Comparison of ENCODE assay signal across 1 cellular context in genomic region chr12:52949413-52950331, GRCh38.
TF ChIP-seq lines count a peak whose summit lies in the region.

No MANE protein-coding gene starts in this region.

TF ChIP-seq in HEK293, 187 proteins besides CTCF, POLR2A, EP300 and RAD21 (continued from another document and continues in another):
- no peak for TF ChIP-seq TSHZ1 (tag by site-specific recombination; IDR thresholded peaks at IDR 0.05; ENCODE audit: borderline replicate concordance)
- TF ChIP-seq ZNF529 (tag by site-specific recombination; IDR thresholded peaks at IDR 0.05; ENCODE audit: insufficient replicate concordance) = no peak
- no peak for TF ChIP-seq ZBTB1 (tag by site-specific recombination; IDR thresholded peaks at IDR 0.05)
- TF ChIP-seq GLI4 (tag by site-specific recombination; IDR thresholded peaks at IDR 0.05) = no peak
- TF ChIP-seq SCRT1 (tag by site-specific recombination; IDR thresholded peaks at IDR 0.05; ENCODE audit: borderline replicate concordance) = no peak
- TF ChIP-seq, protein P1, sequence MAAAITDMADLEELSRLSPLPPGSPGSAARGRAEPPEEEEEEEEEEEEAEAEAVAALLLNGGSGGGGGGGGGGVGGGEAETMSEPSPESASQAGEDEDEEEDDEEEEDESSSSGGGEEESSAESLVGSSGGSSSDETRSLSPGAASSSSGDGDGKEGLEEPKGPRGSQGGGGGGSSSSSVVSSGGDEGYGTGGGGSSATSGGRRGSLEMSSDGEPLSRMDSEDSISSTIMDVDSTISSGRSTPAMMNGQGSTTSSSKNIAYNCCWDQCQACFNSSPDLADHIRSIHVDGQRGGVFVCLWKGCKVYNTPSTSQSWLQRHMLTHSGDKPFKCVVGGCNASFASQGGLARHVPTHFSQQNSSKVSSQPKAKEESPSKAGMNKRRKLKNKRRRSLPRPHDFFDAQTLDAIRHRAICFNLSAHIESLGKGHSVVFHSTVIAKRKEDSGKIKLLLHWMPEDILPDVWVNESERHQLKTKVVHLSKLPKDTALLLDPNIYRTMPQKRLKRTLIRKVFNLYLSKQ (tag by site-specific recombination; IDR thresholded peaks at IDR 0.05; ENCODE audit: borderline replicate concordance) = no peak
- TF ChIP-seq ZNF549 (tag by site-specific recombination; IDR thresholded peaks at IDR 0.05) = no peak
- TF ChIP-seq GLIS1 (tag by site-specific recombination; IDR thresholded peaks at IDR 0.05) = peak; percentile 71
- TF ChIP-seq ZNF239 (tag by site-specific recombination; IDR thresholded peaks at IDR 0.05) = no peak
- TF ChIP-seq ZNF184 (tag by site-specific recombination; IDR thresholded peaks at IDR 0.05) = no peak
- TF ChIP-seq ZNF776 (tag by site-specific recombination; IDR thresholded peaks at IDR 0.05; ENCODE audit: borderline replicate concordance) = no peak
- TF ChIP-seq ZBTB8A (tag by site-specific recombination; IDR thresholded peaks at IDR 0.05) = peak; percentile 70
- no peak for TF ChIP-seq ZNF623 (tag by site-specific recombination; IDR thresholded peaks at IDR 0.05)
- 0 out of 2 replicates have a peak, but pooled peaks have one; percentile 8 for TF ChIP-seq OSR2 (tag by site-specific recombination; IDR thresholded peaks at IDR 0.05)
- TF ChIP-seq, protein P2, sequence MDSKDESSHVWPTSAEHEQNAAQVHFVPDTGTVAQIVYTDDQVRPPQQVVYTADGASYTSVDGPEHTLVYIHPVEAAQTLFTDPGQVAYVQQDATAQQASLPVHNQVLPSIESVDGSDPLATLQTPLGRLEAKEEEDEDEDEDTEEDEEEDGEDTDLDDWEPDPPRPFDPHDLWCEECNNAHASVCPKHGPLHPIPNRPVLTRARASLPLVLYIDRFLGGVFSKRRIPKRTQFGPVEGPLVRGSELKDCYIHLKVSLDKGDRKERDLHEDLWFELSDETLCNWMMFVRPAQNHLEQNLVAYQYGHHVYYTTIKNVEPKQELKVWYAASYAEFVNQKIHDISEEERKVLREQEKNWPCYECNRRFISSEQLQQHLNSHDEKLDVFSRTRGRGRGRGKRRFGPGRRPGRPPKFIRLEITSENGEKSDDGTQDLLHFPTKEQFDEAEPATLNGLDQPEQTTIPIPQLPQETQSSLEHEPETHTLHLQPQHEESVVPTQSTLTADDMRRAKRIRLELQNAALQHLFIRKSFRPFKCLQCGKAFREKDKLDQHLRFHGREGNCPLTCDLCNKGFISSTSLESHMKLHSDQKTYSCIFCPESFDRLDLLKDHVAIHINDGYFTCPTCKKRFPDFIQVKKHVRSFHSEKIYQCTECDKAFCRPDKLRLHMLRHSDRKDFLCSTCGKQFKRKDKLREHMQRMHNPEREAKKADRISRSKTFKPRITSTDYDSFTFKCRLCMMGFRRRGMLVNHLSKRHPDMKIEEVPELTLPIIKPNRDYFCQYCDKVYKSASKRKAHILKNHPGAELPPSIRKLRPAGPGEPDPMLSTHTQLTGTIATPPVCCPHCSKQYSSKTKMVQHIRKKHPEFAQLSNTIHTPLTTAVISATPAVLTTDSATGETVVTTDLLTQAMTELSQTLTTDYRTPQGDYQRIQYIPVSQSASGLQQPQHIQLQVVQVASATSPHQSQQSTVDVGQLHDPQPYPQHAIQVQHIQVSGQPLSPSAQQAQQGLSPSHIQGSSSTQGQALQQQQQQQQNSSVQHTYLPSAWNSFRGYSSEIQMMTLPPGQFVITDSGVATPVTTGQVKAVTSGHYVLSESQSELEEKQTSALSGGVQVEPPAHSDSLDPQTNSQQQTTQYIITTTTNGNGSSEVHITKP (tag by site-specific recombination; IDR thresholded peaks at IDR 0.05) = peak; percentile 97
- no peak for TF ChIP-seq ZNF426 (tag by site-specific recombination; IDR thresholded peaks at IDR 0.05)
- no peak for TF ChIP-seq ZFHX2 (tag by site-specific recombination; conservative IDR thresholded peaks at IDR 0.05)
- TF ChIP-seq ZSCAN30 (tag by site-specific recombination; IDR thresholded peaks at IDR 0.05) = no peak
- peak; percentile 78; the same call in 1 of the 2 replicates for TF ChIP-seq ZNF76 (tag by site-specific recombination; IDR thresholded peaks at IDR 0.05; ENCODE audit: borderline replicate concordance, low read depth)
- TF ChIP-seq ZNF707 (tag by site-specific recombination; IDR thresholded peaks at IDR 0.05) = no peak
- TF ChIP-seq ZNF830 (tag by site-specific recombination; IDR thresholded peaks at IDR 0.05; ENCODE audit: low read depth) = no peak
- TF ChIP-seq ZNF423 (tag by site-specific recombination; IDR thresholded peaks at IDR 0.05) = no peak
- no peak for TF ChIP-seq HOXC10 (CRISPR knock-in tag; IDR thresholded peaks at IDR 0.05)
- TF ChIP-seq FEZF1 (tag by site-specific recombination; IDR thresholded peaks at IDR 0.05) = no peak
- no peak for TF ChIP-seq ZNF23 (tag by site-specific recombination; IDR thresholded peaks at IDR 0.05; ENCODE audit: borderline replicate concordance)
- no peak for TF ChIP-seq ZNF391 (tag by site-specific recombination; IDR thresholded peaks at IDR 0.05; ENCODE audit: borderline replicate concordance, low read depth)
- TF ChIP-seq ZNF580 (tag by site-specific recombination; IDR thresholded peaks at IDR 0.05) = peak; percentile 53; the same call in 1 of the 2 replicates
- TF ChIP-seq HOXD13 (CRISPR knock-in tag; IDR thresholded peaks at IDR 0.05; ENCODE audit: borderline replicate concordance) = no peak
- TF ChIP-seq ZNF214 (tag by site-specific recombination; IDR thresholded peaks at IDR 0.05; ENCODE audit: borderline replicate concordance) = no peak
- TF ChIP-seq ZNF518A (tag by site-specific recombination; conservative IDR thresholded peaks at IDR 0.05; ENCODE audit: low read depth) = peak; percentile 33
- 0 out of 2 replicates have a peak, but pooled peaks have one; percentile 52 for TF ChIP-seq ZFP37 (tag by site-specific recombination; IDR thresholded peaks at IDR 0.05)
- 0 out of 2 replicates have a peak, but pooled peaks have one; percentile 65 for TF ChIP-seq MZF1 (tag by site-specific recombination; IDR thresholded peaks at IDR 0.05; ENCODE audit: borderline replicate concordance)
- peak; percentile 64 for TF ChIP-seq ZNF335 (tag by site-specific recombination; conservative IDR thresholded peaks at IDR 0.05)
- peak; percentile 57 for TF ChIP-seq ZBTB20 (tag by site-specific recombination; IDR thresholded peaks at IDR 0.05)
- TF ChIP-seq ZNF10 (tag by site-specific recombination; IDR thresholded peaks at IDR 0.05) = peak; percentile 38; the same call in 1 of the 2 replicates
- TF ChIP-seq ZNF701 (tag by site-specific recombination; IDR thresholded peaks at IDR 0.05) = no peak
- TF ChIP-seq ZNF610 (tag by site-specific recombination; IDR thresholded peaks at IDR 0.05; ENCODE audit: borderline replicate concordance) = no peak
- no peak for TF ChIP-seq ZNF266 (tag by site-specific recombination; IDR thresholded peaks at IDR 0.05; ENCODE audit: low read depth)
- TF ChIP-seq REST (tag by site-specific recombination; IDR thresholded peaks at IDR 0.05) = peak; percentile 59
- no peak for TF ChIP-seq PRDM1 (tag by site-specific recombination; IDR thresholded peaks at IDR 0.05)
- no peak for TF ChIP-seq ZNF473 (tag by site-specific recombination; IDR thresholded peaks at IDR 0.05)
- TF ChIP-seq, protein P3, sequence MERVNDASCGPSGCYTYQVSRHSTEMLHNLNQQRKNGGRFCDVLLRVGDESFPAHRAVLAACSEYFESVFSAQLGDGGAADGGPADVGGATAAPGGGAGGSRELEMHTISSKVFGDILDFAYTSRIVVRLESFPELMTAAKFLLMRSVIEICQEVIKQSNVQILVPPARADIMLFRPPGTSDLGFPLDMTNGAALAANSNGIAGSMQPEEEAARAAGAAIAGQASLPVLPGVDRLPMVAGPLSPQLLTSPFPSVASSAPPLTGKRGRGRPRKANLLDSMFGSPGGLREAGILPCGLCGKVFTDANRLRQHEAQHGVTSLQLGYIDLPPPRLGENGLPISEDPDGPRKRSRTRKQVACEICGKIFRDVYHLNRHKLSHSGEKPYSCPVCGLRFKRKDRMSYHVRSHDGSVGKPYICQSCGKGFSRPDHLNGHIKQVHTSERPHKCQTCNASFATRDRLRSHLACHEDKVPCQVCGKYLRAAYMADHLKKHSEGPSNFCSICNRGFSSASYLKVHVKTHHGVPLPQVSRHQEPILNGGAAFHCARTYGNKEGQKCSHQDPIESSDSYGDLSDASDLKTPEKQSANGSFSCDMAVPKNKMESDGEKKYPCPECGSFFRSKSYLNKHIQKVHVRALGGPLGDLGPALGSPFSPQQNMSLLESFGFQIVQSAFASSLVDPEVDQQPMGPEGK (tag by site-specific recombination; IDR thresholded peaks at IDR 0.05) = peak; percentile 93
